Comparison of ENCODE assay signal across 22 cellular contexts in the genomic region with DNA sequence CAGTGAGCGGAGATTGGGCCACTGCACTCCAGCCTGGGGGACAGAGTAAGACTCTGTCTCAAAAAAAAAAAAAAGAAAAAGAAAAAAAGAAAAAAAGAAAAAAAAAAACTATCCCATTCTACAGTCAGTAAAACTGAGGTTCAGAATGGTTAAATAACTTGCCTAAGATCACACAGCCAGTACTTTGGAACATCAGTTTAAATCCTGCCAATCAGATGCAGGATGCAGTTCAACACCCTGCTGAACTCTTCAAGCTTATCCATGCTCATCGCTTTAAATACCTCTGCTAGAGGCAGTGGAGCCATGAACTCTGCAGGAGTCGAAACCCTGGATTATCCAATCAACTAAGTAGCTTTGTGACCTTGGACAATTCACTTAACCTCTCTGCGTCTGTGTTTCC. TPM values are rescaled to one million over a fixed set of nuclear protein-coding genes. Genes with fewer than 3 reads are reported as not detected.
"Had no signal": no experiment of that assay in that cellular context is flagged by ENCODE, and none has a peak within 500 bp of the region (broad histone marks: within the 10 kb centered on the region; RNA-seq: fewer than 3 reads in every experiment).

No MANE protein-coding gene starts in this region.

- DNase-seq: dermis blood vessel endothelial cell; heart right ventricle; hypothalamus; kidney glomerular epithelial cell; mesendoderm; naive thymus-derived CD4-positive, alpha-beta T cell; nephron progenitor cell; small intestine; stimulated activated CD4-positive, alpha-beta T cell treated with anti-CD3 and anti-CD28 coated beads, Interleukin-12 subunit alpha, Interleukin-12 subunit beta, amount 100 ng/mL, for 4 hours; stimulated activated naive CD4-positive, alpha-beta T cell; stomach; tibial artery; upper lobe of left lung; uterus had no signal

- FAIRE-seq: colon, frontal cortex, islet of Langerhans, small intestine had no signal

- H3K9me3 ChIP-seq: heart right ventricle, right atrium auricular region, stomach, suprapubic skin, tibial artery, upper lobe of left lung, uterus had no signal

- H3K27ac ChIP-seq: heart right ventricle, right atrium auricular region, stomach, suprapubic skin, tibial artery, upper lobe of left lung, uterus had no signal

- H3K27me3 ChIP-seq: heart right ventricle, right atrium auricular region, stomach, suprapubic skin, tibial artery, upper lobe of left lung, uterus had no signal

- ATAC-seq: esophagus mucosa; heart right ventricle; naive thymus-derived CD4-positive, alpha-beta T cell had no signal

- H3K4me3 ChIP-seq: heart right ventricle, right atrium auricular region, stomach, suprapubic skin, tibial artery, upper lobe of left lung, uterus had no signal

- H3K36me3 ChIP-seq: heart right ventricle, right atrium auricular region, stomach, uterus had no signal

RNA-seq across cellular contexts. Expression of gene GPR84, which starts 16.9 kb away (rescaled TPM):
- total RNA-seq: fibroblast of lung, frontal cortex, pulmonary artery endothelial cell, stomach had no signal
- polyA plus RNA-seq: naive thymus-derived CD4-positive, alpha-beta T cell had no signal
